In the genomic region with DNA sequence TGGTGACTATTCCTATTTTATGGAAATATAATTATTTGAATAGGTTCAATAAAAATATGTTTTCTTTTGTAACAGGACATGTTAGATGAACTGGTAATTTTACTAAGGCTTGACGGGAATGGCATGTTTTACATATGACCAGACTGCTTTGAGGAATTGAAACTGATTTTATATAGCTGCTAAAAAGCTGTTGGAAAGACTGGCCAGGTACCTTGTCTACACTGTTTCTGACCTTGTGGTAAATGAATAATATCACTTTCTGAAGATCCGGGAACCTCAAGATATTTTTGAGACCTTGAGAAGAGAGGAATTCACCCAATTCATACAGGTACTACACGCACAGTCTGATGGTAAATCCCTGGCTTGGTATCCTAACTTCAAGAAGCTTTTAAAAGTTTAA, we compare ENCODE assay signal across 1 cellular context.
A peak's percentile ranks its signal among the peaks of the same experiment; 100 is the strongest.
TF ChIP-seq lines count a peak whose summit lies in the region.

No MANE protein-coding gene starts in this region.

TF ChIP-seq in GM12878, 131 proteins besides CTCF, POLR2A, EP300 and RAD21 (continues in another document):
- peak; percentile 59 for TF ChIP-seq IKZF1 (conservative IDR thresholded peaks at IDR 0.05)
- TF ChIP-seq RBBP5 (conservative IDR thresholded peaks at IDR 0.05), result no peak
- TF ChIP-seq NFYA (IDR thresholded peaks at IDR 0.05; ENCODE audit: borderline replicate concordance, low read depth, low read length), result no peak
- TF ChIP-seq RAD51 (IDR thresholded peaks at IDR 0.05), result 0 out of 2 replicates have a peak, but pooled peaks have one; percentile 14
- TF ChIP-seq TCF12 (IDR thresholded peaks at IDR 0.05; ENCODE audit: low read depth, low read length), result no peak
- TF ChIP-seq DPF2 (IDR thresholded peaks at IDR 0.05), result peak; percentile 46; the same call in 1 of the 2 replicates
- peak; percentile 53; the same call in 1 of the 2 replicates for TF ChIP-seq EED (IDR thresholded peaks at IDR 0.05; ENCODE audit: low read depth)
- no peak for TF ChIP-seq SMAD1 (IDR thresholded peaks at IDR 0.05; ENCODE audit: low read depth, partially characterized antibody)
- no peak for TF ChIP-seq PAX8 (IDR thresholded peaks at IDR 0.05)
- TF ChIP-seq, protein P1, sequence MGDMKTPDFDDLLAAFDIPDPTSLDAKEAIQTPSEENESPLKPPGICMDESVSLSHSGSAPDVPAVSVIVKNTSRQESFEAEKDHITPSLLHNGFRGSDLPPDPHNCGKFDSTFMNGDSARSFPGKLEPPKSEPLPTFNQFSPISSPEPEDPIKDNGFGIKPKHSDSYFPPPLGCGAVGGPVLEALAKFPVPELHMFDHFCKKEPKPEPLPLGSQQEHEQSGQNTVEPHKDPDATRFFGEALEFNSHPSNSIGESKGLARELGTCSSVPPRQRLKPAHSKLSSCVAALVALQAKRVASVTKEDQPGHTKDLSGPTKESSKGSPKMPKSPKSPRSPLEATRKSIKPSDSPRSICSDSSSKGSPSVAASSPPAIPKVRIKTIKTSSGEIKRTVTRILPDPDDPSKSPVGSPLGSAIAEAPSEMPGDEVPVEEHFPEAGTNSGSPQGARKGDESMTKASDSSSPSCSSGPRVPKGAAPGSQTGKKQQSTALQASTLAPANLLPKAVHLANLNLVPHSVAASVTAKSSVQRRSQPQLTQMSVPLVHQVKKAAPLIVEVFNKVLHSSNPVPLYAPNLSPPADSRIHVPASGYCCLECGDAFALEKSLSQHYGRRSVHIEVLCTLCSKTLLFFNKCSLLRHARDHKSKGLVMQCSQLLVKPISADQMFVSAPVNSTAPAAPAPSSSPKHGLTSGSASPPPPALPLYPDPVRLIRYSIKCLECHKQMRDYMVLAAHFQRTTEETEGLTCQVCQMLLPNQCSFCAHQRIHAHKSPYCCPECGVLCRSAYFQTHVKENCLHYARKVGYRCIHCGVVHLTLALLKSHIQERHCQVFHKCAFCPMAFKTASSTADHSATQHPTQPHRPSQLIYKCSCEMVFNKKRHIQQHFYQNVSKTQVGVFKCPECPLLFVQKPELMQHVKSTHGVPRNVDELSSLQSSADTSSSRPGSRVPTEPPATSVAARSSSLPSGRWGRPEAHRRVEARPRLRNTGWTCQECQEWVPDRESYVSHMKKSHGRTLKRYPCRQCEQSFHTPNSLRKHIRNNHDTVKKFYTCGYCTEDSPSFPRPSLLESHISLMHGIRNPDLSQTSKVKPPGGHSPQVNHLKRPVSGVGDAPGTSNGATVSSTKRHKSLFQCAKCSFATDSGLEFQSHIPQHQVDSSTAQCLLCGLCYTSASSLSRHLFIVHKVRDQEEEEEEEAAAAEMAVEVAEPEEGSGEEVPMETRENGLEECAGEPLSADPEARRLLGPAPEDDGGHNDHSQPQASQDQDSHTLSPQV (IDR thresholded peaks at IDR 0.05), result no peak
- TF ChIP-seq, protein P2, sequence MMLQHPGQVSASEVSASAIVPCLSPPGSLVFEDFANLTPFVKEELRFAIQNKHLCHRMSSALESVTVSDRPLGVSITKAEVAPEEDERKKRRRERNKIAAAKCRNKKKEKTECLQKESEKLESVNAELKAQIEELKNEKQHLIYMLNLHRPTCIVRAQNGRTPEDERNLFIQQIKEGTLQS (IDR thresholded peaks at IDR 0.05; ENCODE audit: borderline replicate concordance, extremely low read depth, low read depth, low read length), result no peak
- TF ChIP-seq KAT2A (conservative IDR thresholded peaks at IDR 0.05; ENCODE audit: control insufficient read depth, low read depth, low read length), result no peak
- TF ChIP-seq MTA2 (IDR thresholded peaks at IDR 0.05; ENCODE audit: low read depth), result peak; percentile 59; the same call in 1 of the 2 replicates
- TF ChIP-seq GABPA (IDR thresholded peaks at IDR 0.05; ENCODE audit: low read depth), result no peak
- no peak for TF ChIP-seq SMAD5 (IDR thresholded peaks at IDR 0.05; ENCODE audit: low read depth)
- TF ChIP-seq NFXL1 (IDR thresholded peaks at IDR 0.05; ENCODE audit: borderline replicate concordance), result no peak
- no peak for TF ChIP-seq CBX3 (IDR thresholded peaks at IDR 0.05; ENCODE audit: borderline replicate concordance, low read depth)
- no peak for TF ChIP-seq ZNF207 (IDR thresholded peaks at IDR 0.05; ENCODE audit: borderline replicate concordance)
- TF ChIP-seq, protein P3, sequence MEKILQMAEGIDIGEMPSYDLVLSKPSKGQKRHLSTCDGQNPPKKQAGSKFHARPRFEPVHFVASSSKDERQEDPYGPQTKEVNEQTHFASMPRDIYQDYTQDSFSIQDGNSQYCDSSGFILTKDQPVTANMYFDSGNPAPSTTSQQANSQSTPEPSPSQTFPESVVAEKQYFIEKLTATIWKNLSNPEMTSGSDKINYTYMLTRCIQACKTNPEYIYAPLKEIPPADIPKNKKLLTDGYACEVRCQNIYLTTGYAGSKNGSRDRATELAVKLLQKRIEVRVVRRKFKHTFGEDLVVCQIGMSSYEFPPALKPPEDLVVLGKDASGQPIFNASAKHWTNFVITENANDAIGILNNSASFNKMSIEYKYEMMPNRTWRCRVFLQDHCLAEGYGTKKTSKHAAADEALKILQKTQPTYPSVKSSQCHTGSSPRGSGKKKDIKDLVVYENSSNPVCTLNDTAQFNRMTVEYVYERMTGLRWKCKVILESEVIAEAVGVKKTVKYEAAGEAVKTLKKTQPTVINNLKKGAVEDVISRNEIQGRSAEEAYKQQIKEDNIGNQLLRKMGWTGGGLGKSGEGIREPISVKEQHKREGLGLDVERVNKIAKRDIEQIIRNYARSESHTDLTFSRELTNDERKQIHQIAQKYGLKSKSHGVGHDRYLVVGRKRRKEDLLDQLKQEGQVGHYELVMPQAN (conservative IDR thresholded peaks at IDR 0.05), result no peak
- TF ChIP-seq IKZF2 (IDR thresholded peaks at IDR 0.05), result peak; percentile 75 to 85
- TF ChIP-seq, protein P4, sequence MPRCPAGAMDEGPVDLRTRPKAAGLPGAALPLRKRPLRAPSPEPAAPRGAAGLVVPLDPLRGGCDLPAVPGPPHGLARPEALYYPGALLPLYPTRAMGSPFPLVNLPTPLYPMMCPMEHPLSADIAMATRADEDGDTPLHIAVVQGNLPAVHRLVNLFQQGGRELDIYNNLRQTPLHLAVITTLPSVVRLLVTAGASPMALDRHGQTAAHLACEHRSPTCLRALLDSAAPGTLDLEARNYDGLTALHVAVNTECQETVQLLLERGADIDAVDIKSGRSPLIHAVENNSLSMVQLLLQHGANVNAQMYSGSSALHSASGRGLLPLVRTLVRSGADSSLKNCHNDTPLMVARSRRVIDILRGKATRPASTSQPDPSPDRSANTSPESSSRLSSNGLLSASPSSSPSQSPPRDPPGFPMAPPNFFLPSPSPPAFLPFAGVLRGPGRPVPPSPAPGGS (IDR thresholded peaks at IDR 0.05; ENCODE audit: borderline replicate concordance, insufficient read depth, low read depth, low read length, poor library complexity, severe bottlenecking), result no peak
- no peak for TF ChIP-seq CHD2 (IDR thresholded peaks at IDR 0.05; ENCODE audit: borderline replicate concordance, low read depth, low read length)
- TF ChIP-seq CREM (IDR thresholded peaks at IDR 0.05; ENCODE audit: low read depth), result no peak
- TF ChIP-seq CBX5 (IDR thresholded peaks at IDR 0.05; ENCODE audit: low read depth), result no peak; the same call in 1 of the 2 replicates
- TF ChIP-seq NBN (IDR thresholded peaks at IDR 0.05), result no peak
- TF ChIP-seq CREB1 (IDR thresholded peaks at IDR 0.05; ENCODE audit: low read depth), result no peak
- peak; percentile 58; the same call in 1 of the 2 replicates for TF ChIP-seq MEF2A (IDR thresholded peaks at IDR 0.05; ENCODE audit: insufficient read depth, low read depth, low read length)
- no peak for TF ChIP-seq KLF5 (IDR thresholded peaks at IDR 0.05; ENCODE audit: partially characterized antibody)
- TF ChIP-seq BHLHE40 (IDR thresholded peaks at IDR 0.05; ENCODE audit: borderline replicate concordance in 1 of 2, low read depth in 2 of 2, low read length in 1 of 2), result no peak
- no peak for TF ChIP-seq MYC (IDR thresholded peaks at IDR 0.05; ENCODE audit: insufficient read depth, insufficient read length, insufficient replicate concordance, low read length, severe bottlenecking)
- TF ChIP-seq NFIC (IDR thresholded peaks at IDR 0.05; ENCODE audit: low read depth, low read length), result peak; percentile 69
- no peak for TF ChIP-seq BRCA1 (IDR thresholded peaks at IDR 0.05; ENCODE audit: low read depth, low read length)
- no peak for TF ChIP-seq SREBF2 (IDR thresholded peaks at IDR 0.05; ENCODE audit: low read length)
- TF ChIP-seq, protein P5, sequence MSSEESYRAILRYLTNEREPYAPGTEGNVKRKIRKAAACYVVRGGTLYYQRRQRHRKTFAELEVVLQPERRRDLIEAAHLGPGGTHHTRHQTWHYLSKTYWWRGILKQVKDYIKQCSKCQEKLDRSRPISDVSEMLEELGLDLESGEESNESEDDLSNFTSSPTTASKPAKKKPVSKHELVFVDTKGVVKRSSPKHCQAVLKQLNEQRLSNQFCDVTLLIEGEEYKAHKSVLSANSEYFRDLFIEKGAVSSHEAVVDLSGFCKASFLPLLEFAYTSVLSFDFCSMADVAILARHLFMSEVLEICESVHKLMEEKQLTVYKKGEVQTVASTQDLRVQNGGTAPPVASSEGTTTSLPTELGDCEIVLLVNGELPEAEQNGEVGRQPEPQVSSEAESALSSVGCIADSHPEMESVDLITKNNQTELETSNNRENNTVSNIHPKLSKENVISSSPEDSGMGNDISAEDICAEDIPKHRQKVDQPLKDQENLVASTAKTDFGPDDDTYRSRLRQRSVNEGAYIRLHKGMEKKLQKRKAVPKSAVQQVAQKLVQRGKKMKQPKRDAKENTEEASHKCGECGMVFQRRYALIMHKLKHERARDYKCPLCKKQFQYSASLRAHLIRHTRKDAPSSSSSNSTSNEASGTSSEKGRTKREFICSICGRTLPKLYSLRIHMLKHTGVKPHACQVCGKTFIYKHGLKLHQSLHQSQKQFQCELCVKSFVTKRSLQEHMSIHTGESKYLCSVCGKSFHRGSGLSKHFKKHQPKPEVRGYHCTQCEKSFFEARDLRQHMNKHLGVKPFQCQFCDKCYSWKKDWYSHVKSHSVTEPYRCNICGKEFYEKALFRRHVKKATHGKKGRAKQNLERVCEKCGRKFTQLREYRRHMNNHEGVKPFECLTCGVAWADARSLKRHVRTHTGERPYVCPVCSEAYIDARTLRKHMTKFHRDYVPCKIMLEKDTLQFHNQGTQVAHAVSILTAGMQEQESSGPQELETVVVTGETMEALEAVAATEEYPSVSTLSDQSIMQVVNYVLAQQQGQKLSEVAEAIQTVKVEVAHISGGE (CRISPR knock-in tag; IDR thresholded peaks at IDR 0.05), result no peak
- no peak for TF ChIP-seq ASH2L (IDR thresholded peaks at IDR 0.05; ENCODE audit: borderline replicate concordance, low read depth)
- TF ChIP-seq POLR2AphosphoS5 (IDR thresholded peaks at IDR 0.05; ENCODE audit: low read length), result no peak
- no peak for TF ChIP-seq POLR2AphosphoS2 (IDR thresholded peaks at IDR 0.05; ENCODE audit: low read depth, low read length)
- TF ChIP-seq BCLAF1 (IDR thresholded peaks at IDR 0.05), result no peak
- no peak for TF ChIP-seq NR2C2 (IDR thresholded peaks at IDR 0.05; ENCODE audit: borderline replicate concordance, control insufficient read depth, insufficient read length, low read depth)
- no peak for TF ChIP-seq TAF1 (IDR thresholded peaks at IDR 0.05; ENCODE audit: borderline replicate concordance, low read depth, low read length)
- no peak for TF ChIP-seq PKNOX1 (IDR thresholded peaks at IDR 0.05)
- TF ChIP-seq SP1 (IDR thresholded peaks at IDR 0.05; ENCODE audit: low read depth, low read length), result no peak
- TF ChIP-seq ESRRA (IDR thresholded peaks at IDR 0.05; ENCODE audit: low read length), result no peak
- TF ChIP-seq SMARCA5 (IDR thresholded peaks at IDR 0.05), result no peak
- peak; percentile 53 for TF ChIP-seq NR2F1 (conservative IDR thresholded peaks at IDR 0.05)
- peak; percentile 46; the same call in 1 of the 2 replicates for TF ChIP-seq FOXM1 (IDR thresholded peaks at IDR 0.05; ENCODE audit: low read depth, low read length)
- TF ChIP-seq, protein P6, sequence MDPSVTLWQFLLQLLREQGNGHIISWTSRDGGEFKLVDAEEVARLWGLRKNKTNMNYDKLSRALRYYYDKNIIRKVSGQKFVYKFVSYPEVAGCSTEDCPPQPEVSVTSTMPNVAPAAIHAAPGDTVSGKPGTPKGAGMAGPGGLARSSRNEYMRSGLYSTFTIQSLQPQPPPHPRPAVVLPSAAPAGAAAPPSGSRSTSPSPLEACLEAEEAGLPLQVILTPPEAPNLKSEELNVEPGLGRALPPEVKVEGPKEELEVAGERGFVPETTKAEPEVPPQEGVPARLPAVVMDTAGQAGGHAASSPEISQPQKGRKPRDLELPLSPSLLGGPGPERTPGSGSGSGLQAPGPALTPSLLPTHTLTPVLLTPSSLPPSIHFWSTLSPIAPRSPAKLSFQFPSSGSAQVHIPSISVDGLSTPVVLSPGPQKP (IDR thresholded peaks at IDR 0.05; ENCODE audit: low read depth, low read length), result no peak
- TF ChIP-seq NR2C1 (IDR thresholded peaks at IDR 0.05), result no peak
